Comparison of ENCODE assay signal across 18 cellular contexts in the genomic region with DNA sequence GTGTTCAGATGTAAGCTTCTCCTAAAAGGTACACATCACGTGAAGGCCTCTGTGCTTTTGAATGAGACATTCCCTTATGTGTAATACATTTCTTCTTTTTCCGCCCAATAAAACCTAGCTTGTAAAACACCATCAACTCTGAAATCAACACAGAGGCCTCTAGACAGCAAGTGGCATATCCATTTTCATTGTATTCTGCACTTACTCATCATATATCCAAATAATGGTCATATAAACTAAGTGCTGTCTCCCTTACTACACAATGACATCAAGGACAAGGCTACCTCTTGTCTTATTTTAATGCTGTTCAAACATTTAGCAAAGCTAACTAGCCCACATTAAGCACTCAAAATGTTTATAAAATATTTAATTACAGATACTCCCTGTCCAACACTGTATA.
"Had no signal": no experiment of that assay in that cellular context is flagged by ENCODE, and none has a peak within 500 bp of the region (broad histone marks: within the 10 kb centered on the region; RNA-seq: fewer than 3 reads in every experiment).

No MANE protein-coding gene starts in this region.

- H3K27ac ChIP-seq: esophagus muscularis mucosa, gastroesophageal sphincter, heart right ventricle, neural progenitor cell, vagina had no signal

- H3K9me3 ChIP-seq: esophagus muscularis mucosa, gastroesophageal sphincter, vagina had no signal

- H3K36me3 ChIP-seq: esophagus muscularis mucosa, gastroesophageal sphincter, heart right ventricle, neural progenitor cell, vagina had no signal

- H3K27me3 ChIP-seq: esophagus muscularis mucosa, gastroesophageal sphincter, heart right ventricle, neural progenitor cell, vagina had no signal

- DNase-seq: activated CD4-positive, alpha-beta T cell treated with anti-CD3 and anti-CD28 coated beads, Interleukin-2, amount 10 ng/mL, durations not matched to agents 24 days and 14 days; activated CD4-positive, CD25-positive, alpha-beta regulatory T cell; activated CD8-positive, alpha-beta T cell treated with anti-CD3 and anti-CD28 coated beads for 36 hours; activated naive CD4-positive, alpha-beta T cell treated with Interleukin-2 at 50 U/mL for 16 hours; activated naive CD8-positive, alpha-beta T cell treated with anti-CD3 and anti-CD28 coated beads, Interleukin-2, amount 10 ng/mL, durations not matched to agents 7 days and 5 days; activated T-cell treated with anti-CD3 and anti-CD28 coated beads, Interleukin-2, amount 50 U/mL, for 24 hours; amygdala; dermis blood vessel endothelial cell; effector memory CD4-positive, alpha-beta T cell; heart right ventricle; naive B cell; stimulated activated CD4-positive, alpha-beta T cell treated with anti-CD3 and anti-CD28 coated beads, Interleukin-2, amount 100 ng/mL, for 24 hours; stimulated activated naive CD4-positive, alpha-beta T cell treated with Interleukin-2 at 50 U/mL for 16 hours; trophoblast cell had no signal

- H3K4me1 ChIP-seq: esophagus muscularis mucosa, gastroesophageal sphincter, heart right ventricle, vagina had no signal

- H3K4me3 ChIP-seq: esophagus muscularis mucosa, gastroesophageal sphincter, heart right ventricle, neural progenitor cell, vagina had no signal
